In the genomic region with DNA sequence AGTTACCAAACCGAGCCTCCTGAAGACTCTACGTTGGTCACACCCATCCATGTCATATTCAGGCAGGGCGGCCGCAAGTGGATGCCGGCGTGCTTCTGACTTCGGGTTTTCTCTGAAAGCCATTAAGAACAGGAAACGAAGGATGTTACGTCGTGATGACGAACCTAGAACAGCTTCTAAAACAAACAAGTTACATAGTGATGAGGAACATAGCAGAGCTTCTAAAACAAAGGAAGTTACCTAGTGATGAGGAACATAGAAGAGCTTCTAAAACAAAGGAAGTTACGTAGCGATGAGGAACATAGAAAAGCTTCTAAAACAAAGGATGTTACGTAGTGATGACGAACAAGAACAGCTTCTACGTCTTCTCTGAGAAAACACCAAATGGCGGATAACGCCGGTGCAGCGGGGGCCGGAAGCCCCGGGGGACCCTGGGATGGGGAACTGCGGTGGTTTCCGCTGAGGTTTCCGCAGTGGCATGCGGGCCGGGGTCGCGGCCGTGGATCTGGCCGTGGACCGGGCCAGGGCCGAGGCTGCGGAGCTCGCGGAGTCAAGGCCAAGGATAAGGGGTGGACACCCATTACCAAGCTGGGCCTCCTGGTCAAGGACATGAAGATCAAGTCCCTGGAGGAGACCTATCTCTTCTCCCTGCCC, we compare ENCODE assay signal across 21 cellular contexts.
"Had no signal": no experiment of that assay in that cellular context is flagged by ENCODE, and none has a peak within 500 bp of the region (broad histone marks: within the 10 kb centered on the region; RNA-seq: fewer than 3 reads in every experiment).

No MANE protein-coding gene starts in this region.

- H3K9me3 ChIP-seq: breast epithelium, lower lobe of right lung, ovary, psoas muscle, uterus had no signal

- DNase-seq: activated CD4-positive, alpha-beta T cell treated with anti-CD3 and anti-CD28 coated beads for 1 hour; activated effector memory CD4-positive, alpha-beta T cell treated with Interleukin-2 at 50 U/mL for 16 hours; activated naive CD4-positive, alpha-beta T cell treated with anti-CD3 and anti-CD28 coated beads for 36 hours; activated naive CD8-positive, alpha-beta T cell treated with anti-CD3 and anti-CD28 coated beads, Interleukin-2, amount 10 ng/mL, durations not matched to agents 7 days and 5 days; activated T-cell treated with anti-CD3 and anti-CD28 coated beads, Interleukin-2, amount 50 U/mL, for 72 hours; amniotic stem cell; foreskin keratinocyte; kidney; lower lobe of right lung; naive thymus-derived CD8-positive, alpha-beta T cell; ovary; psoas muscle; right cardiac atrium; stimulated activated CD4-positive, alpha-beta T cell treated with anti-CD3 and anti-CD28 coated beads, Interleukin-2, amount 100 ng/mL, for 24 hours; T-helper 1 cell; trophoblast cell; uterus; WERI-Rb-1 had no signal

- H3K4me1 ChIP-seq: breast epithelium, foreskin keratinocyte, lower lobe of right lung, neural progenitor cell, uterus had no signal

- ATAC-seq: activated T-cell treated with anti-CD3 and anti-CD28 coated beads, Interleukin-2, amount 50 U/mL, for 72 hours; foreskin keratinocyte; naive thymus-derived CD8-positive, alpha-beta T cell; psoas muscle; stimulated activated memory B cell treated with anti-CD40 and anti-IgM and Interleukin-4, amounts not matched to agents 10 μg/mL and 1 μg/mL and 100 μg/mL, for 72 hours had no signal

- H3K27me3 ChIP-seq: breast epithelium, foreskin keratinocyte, neural progenitor cell, ovary, uterus had no signal

- H3K36me3 ChIP-seq: breast epithelium, lower lobe of right lung, neural progenitor cell, ovary, uterus, WERI-Rb-1 had no signal

- H3K4me3 ChIP-seq: breast epithelium, lower lobe of right lung, neural progenitor cell, ovary, psoas muscle, uterus had no signal

- H3K27ac ChIP-seq: breast epithelium, foreskin keratinocyte, lower lobe of right lung, neural progenitor cell, ovary, psoas muscle, uterus, WERI-Rb-1 had no signal
